9 cellular contexts compared by ENCODE assay signal in the genomic region with DNA sequence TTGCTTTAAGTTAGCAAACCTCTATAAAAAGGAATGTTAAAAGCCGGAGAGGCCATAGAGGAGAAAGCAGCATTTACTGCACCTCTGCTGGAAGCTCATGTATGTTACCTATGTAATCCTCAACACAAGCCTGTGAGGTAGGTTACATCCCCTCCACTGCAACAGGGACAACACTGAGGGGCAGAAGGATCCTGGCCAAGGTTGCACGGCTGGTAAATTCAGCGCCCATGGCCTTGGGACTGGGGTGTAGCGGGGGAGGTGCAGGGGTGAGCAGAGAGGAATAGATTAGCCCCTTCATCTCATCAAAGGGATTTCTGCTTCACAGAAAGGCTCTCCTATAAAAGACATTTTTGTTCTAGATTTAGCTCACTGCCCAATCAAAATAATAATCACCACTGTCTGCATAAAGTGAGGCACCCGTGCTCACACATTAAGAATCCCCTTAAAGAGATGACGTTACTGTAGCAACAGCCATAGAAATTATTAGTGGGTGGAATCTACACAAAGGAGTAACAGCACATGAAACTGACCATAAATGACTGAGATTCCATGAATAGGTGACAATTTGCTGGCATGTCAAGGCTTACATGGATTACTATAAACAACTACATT. TPM values are rescaled to one million over a fixed set of nuclear protein-coding genes. Genes with fewer than 3 reads are reported as not detected.
DNase-seq lines count a peak whose midpoint lies in the region; ATAC-seq and TF ChIP-seq lines count a peak whose summit lies in the region.
"Had no signal": no experiment of that assay in that cellular context is flagged by ENCODE, and none has a peak within 500 bp of the region (broad histone marks: within the 10 kb centered on the region; RNA-seq: fewer than 3 reads in every experiment).

No MANE protein-coding gene starts in this region.

- peaks cover 7% of the 10 kb centered on the region for H3K36me3 Mint-ChIP-seq in MCF 10A (ENCODE audit: insufficient read depth, unreplicated experiment)
- no peaks in the 10 kb centered on the region for H3K36me3 Mint-ChIP-seq in mesothelial cell of epicardium

- peak overlapping the region in 8 of 10 donors; percentile 8 to 65 (median 57) for H3K4me3 ChIP-seq in heart right ventricle
- H3K4me3 ChIP-seq in urinary bladder (ENCODE audit: low read depth, low read length) = peak overlapping the region; percentile 22

- H3K27me3 Mint-ChIP-seq in MCF 10A (ENCODE audit: insufficient read depth, unreplicated experiment) (no peaks in the 10 kb centered on the region), mesothelial cell of epicardium (ENCODE audit: low read depth) (peaks cover 1% of the 10 kb centered on the region)

- peaks cover 53% of the 10 kb centered on the region for H3K4me1 Mint-ChIP-seq in MCF 10A (ENCODE audit: insufficient read depth, unreplicated experiment)
- peaks cover 64% of the 10 kb centered on the region for H3K4me1 Mint-ChIP-seq in mesothelial cell of epicardium

- intact Hi-C loops in heart right ventricle (cut with DNase I) (loop anchor here in 2 of 10 donors (5.0 to 10.0 kb wide), 2 partner anchors 32 to 55 kb away; no protein-coding TSS in a partner anchor), cardiac septum (cut with DNase I) (no loop called here), MCF 10A (cut with micrococcal nuclease) (loop anchor here (1.0 to 10.0 kb wide), 4 partner anchors 28 to 145 kb away; no protein-coding TSS in a partner anchor)

- ATAC-seq in heart right ventricle (no peak), GM21737 (IDR thresholded peaks at IDR 0.05; ENCODE audit: unreplicated experiment) (no peak), GM21447 (IDR thresholded peaks at IDR 0.05; ENCODE audit: unreplicated experiment) (no peak)

- H3K4me1 ChIP-seq in heart right ventricle (peaks cover 22 to 82% (median 78%) of the 10 kb centered on the region in 9 donors), urinary bladder (ENCODE audit: insufficient read depth) (peaks cover 4% of the 10 kb centered on the region)

- DNase-seq in heart right ventricle (no peak), cardiac septum (ENCODE audit: low spot score) (no peak), MCF 10A (ENCODE audit: unreplicated experiment) (no peak), mesothelial cell of epicardium (ENCODE audit: low spot score in 2 of 2, unreplicated experiment in 2 of 2) (no peak), CD1c-positive myeloid dendritic cell (ENCODE audit: extremely low spot score) (no peak)
- DNase-seq: NCI-H2171 treated with DMSO at 0.1 percent for 48 hours had no signal

- CTCF ChIA-PET in MCF 10A (lab: Yijun Ruan, JAX) = interaction anchor here (0.6 to 2.7 kb wide), 7 partner anchors 28 to 921 kb away, joined by 3 to 22 read pairs (median 3); no protein-coding TSS in a partner anchor

- H3K27me3 ChIP-seq in heart right ventricle = no peaks in the 10 kb centered on the region

- H3K27ac Mint-ChIP-seq in MCF 10A (ENCODE audit: low read depth, unreplicated experiment) (peak overlapping the region; percentile 75), mesothelial cell of epicardium (peak overlapping the region; percentile 47)

- POLR2A ChIA-PET in MCF 10A (lab: Yijun Ruan, JAX) = interaction anchor here (0.8 to 9.6 kb wide), 13 partner anchors 10 to 317 kb away, joined by 3 to 144 read pairs (median 7); partner anchors contain the start of genes FBXO31, KLHDC4 and MAP1LC3B

- H3K4me3 Mint-ChIP-seq in MCF 10A (ENCODE audit: unreplicated experiment) = peak overlapping the region; percentile 88
- H3K4me3 Mint-ChIP-seq in mesothelial cell of epicardium = peak overlapping the region; percentile 71

- H3K27ac ChIP-seq in heart right ventricle = peak overlapping the region in 6 of 10 donors; percentile 14 to 63 (median 31)
- no peak overlapping the region for H3K27ac ChIP-seq in urinary bladder (ENCODE audit: low read depth)

- no peaks in the 10 kb centered on the region for H3K9me3 ChIP-seq in heart right ventricle

- TF ChIP-seq CTCF in heart right ventricle (IDR thresholded peaks at IDR 0.05) (no peak), MCF 10A (IDR thresholded peaks at IDR 0.05; ENCODE audit: unreplicated experiment) (no peak), mesothelial cell of epicardium (IDR thresholded peaks at IDR 0.05; ENCODE audit: unreplicated experiment) (no peak)

- 37 to 58% methylated on average over 6 of the region's 6 CpGs for WGBS in heart right ventricle, 2 donors
- 60% methylated on average over 6 of the region's 6 CpGs for WGBS in urinary bladder

- H3K36me3 ChIP-seq in heart right ventricle = no peaks in the 10 kb centered on the region
- H3K36me3 ChIP-seq in urinary bladder (ENCODE audit: insufficient read depth) = no peaks in the 10 kb centered on the region

- TSS peak; percentile 21 for BruUV-seq in MCF 10A (replicated peaks; lab: Mats Ljungman, UMichigan)

- H3K9me3 Mint-ChIP-seq in MCF 10A (ENCODE audit: unreplicated experiment) (no peaks in the 10 kb centered on the region), mesothelial cell of epicardium (no peaks in the 10 kb centered on the region)

RNA-seq across cellular contexts. Expression of gene ZCCHC14, which starts 3.3 kb away (rescaled TPM):
- total RNA-seq in heart right ventricle (10 to 100 TPM; 10.6 to 19.3 (median 16.1) TPM), cardiac septum (20.5 TPM), MCF 10A (2022) (23.3 and 28.2 TPM in 2 replicates), mesothelial cell of epicardium (35.6 to 37.3 TPM (median 36.7 TPM) in 3 replicates), urinary bladder (36.1 TPM)
- polyA plus RNA-seq in heart right ventricle (1 to 10 TPM; 4.5 to 8.9 TPM), urinary bladder (16.6 TPM)
